Comparison of ENCODE assay signal across 14 cellular contexts in the genomic region with DNA sequence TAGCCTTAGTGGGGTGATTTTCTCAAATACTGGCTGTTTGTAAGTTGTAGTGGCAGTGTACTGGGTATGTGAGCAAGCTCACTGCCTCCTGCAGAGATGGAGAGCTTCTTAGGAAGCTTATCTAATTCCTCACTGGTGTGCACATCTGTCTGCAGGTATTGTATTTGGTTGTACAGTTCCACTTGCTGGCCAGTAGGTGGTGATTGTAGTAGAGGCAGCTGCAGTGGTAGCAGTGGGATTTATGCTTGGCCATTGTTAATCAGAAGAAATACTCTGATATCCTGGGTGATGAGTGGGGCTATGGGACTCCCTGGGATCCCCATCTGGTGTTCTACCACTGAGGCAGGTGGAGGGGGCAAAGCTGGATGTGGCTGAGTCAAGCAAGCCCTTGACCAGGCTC.
DNase-seq lines count a peak whose midpoint lies in the region; ATAC-seq and TF ChIP-seq lines count a peak whose summit lies in the region.
"Had no signal": no experiment of that assay in that cellular context is flagged by ENCODE, and none has a peak within 500 bp of the region (broad histone marks: within the 10 kb centered on the region; RNA-seq: fewer than 3 reads in every experiment).

No MANE protein-coding gene starts in this region.

- H2AFZ ChIP-seq in KMS-11 (ENCODE audit: low read depth) (no peak overlapping the region), osteoblast (ENCODE audit: low read length) (no peak overlapping the region)

- no peaks in the 10 kb centered on the region for H4K20me1 ChIP-seq in KMS-11 (ENCODE audit: insufficient read depth)
- no peaks in the 10 kb centered on the region for H4K20me1 ChIP-seq in osteoblast (ENCODE audit: insufficient read depth, low read length)

- H3K27ac ChIP-seq in KMS-11 (no peak overlapping the region), osteoblast (ENCODE audit: low read depth, low read length) (no peak overlapping the region)

- H3K4me3 Mint-ChIP-seq in effector memory CD8-positive, alpha-beta T cell = no peak overlapping the region
- H3K4me3 Mint-ChIP-seq: activated CD4-positive, alpha-beta memory T cell treated with anti-CD3 and anti-CD28 coated beads for 36 hours; memory B cell had no signal

- no peak overlapping the region for H3K27ac Mint-ChIP-seq in effector memory CD8-positive, alpha-beta T cell
- H3K27ac Mint-ChIP-seq: activated CD4-positive, alpha-beta memory T cell treated with anti-CD3 and anti-CD28 coated beads for 36 hours; memory B cell had no signal

- H3K36me3 ChIP-seq in KMS-11 (ENCODE audit: insufficient read depth) (no peaks in the 10 kb centered on the region), osteoblast (ENCODE audit: insufficient read depth, low read length) (no peaks in the 10 kb centered on the region)

- peaks cover 16 to 17% of the 10 kb centered on the region in 2 donors for H3K9me3 Mint-ChIP-seq in effector memory CD8-positive, alpha-beta T cell

- DNase-seq in choroid plexus epithelial cell (ENCODE audit: low read depth) (peak; percentile 24), osteoblast (ENCODE audit: insufficient read length, low spot score, missing footprints) (peak; percentile 5), CD1c-positive myeloid dendritic cell (ENCODE audit: extremely low spot score) (no peak)
- no peak for DNase-seq in effector memory CD8-positive, alpha-beta T cell
- DNase-seq: activated CD4-positive, alpha-beta memory T cell treated with anti-CD3 and anti-CD28 coated beads for 36 hours; activated effector memory CD4-positive, alpha-beta T cell treated with anti-CD3 and anti-CD28 coated beads, Interleukin-2, amount 50 U/mL, for 16 hours; hippocampal formation; NCI-H446 treated with DMSO at 0.1 percent for 48 hours; nucleus accumbens; small intestine had no signal

- H3K79me2 ChIP-seq in KMS-11 (ENCODE audit: insufficient read depth, low read depth) (no peaks in the 10 kb centered on the region), osteoblast (ENCODE audit: insufficient read depth, low read length) (no peaks in the 10 kb centered on the region)

- no peaks in the 10 kb centered on the region for H3K4me1 Mint-ChIP-seq in effector memory CD8-positive, alpha-beta T cell (ENCODE audit: low read depth in 2 of 2)
- H3K4me1 Mint-ChIP-seq: memory B cell had no signal

- peak; percentile 31; the same call in 1 of the 2 replicates for TF ChIP-seq CTCF in GM12874 (IDR thresholded peaks at IDR 0.05; ENCODE audit: insufficient read depth, low read depth, low read length)
- TF ChIP-seq CTCF in KMS-11 (conservative IDR thresholded peaks at IDR 0.05; ENCODE audit: low read depth, low read length) = peak; percentile 45; the same call in 1 of the 2 replicates
- TF ChIP-seq CTCF in choroid plexus epithelial cell (conservative IDR thresholded peaks at IDR 0.05; ENCODE audit: low read depth, low read length) = peak; percentile 48
- TF ChIP-seq CTCF in osteoblast (IDR thresholded peaks at IDR 0.05; ENCODE audit: extremely low read depth, low read depth, low read length) = peak; percentile 38

- H3K4me1 ChIP-seq in KMS-11 (ENCODE audit: low read depth, poor library complexity, severe bottlenecking) (no peaks in the 10 kb centered on the region), osteoblast (ENCODE audit: insufficient read depth, low read length) (no peaks in the 10 kb centered on the region)

- H3K27me3 Mint-ChIP-seq in effector memory CD8-positive, alpha-beta T cell = no peaks in the 10 kb centered on the region
- H3K27me3 Mint-ChIP-seq: activated CD4-positive, alpha-beta memory T cell treated with anti-CD3 and anti-CD28 coated beads for 36 hours; memory B cell had no signal

- ATAC-seq in HG02610 (IDR thresholded peaks at IDR 0.05; ENCODE audit: unreplicated experiment) = no peak
- no peak for ATAC-seq in effector memory CD8-positive, alpha-beta T cell (replicated peaks)

- no peaks in the 10 kb centered on the region for H3K36me3 Mint-ChIP-seq in effector memory CD8-positive, alpha-beta T cell (ENCODE audit: insufficient read depth)
- H3K36me3 Mint-ChIP-seq: activated CD4-positive, alpha-beta memory T cell treated with anti-CD3 and anti-CD28 coated beads for 36 hours; memory B cell had no signal

- H3K4me2 ChIP-seq in KMS-11 = no peak overlapping the region
- no peak overlapping the region for H3K4me2 ChIP-seq in osteoblast (ENCODE audit: insufficient read depth, low read length)

- no peaks in the 10 kb centered on the region for H3K27me3 ChIP-seq in KMS-11 (ENCODE audit: insufficient read depth, low read depth)
- no peaks in the 10 kb centered on the region for H3K27me3 ChIP-seq in osteoblast (ENCODE audit: insufficient read depth, low read length)

- no peaks in the 10 kb centered on the region for H3K9me3 ChIP-seq in osteoblast (ENCODE audit: low read depth, low read length)

- no peak overlapping the region for H3K9ac ChIP-seq in KMS-11

- H3K4me3 ChIP-seq in KMS-11 (IDR thresholded peaks at IDR 0.05; ENCODE audit: insufficient read depth, low read depth, low read length) (no peak overlapping the region), choroid plexus epithelial cell (ENCODE audit: low read depth, low read length) (no peak overlapping the region), osteoblast (ENCODE audit: insufficient read depth, low read length) (no peak overlapping the region)

Comparison
In these comparisons a context has a peak if more than half of its experiments do, and no peak if none do; other contexts are left out.
1. DNase-seq: peak in choroid plexus epithelial cell (single experiment) and osteoblast (single experiment); none in effector memory CD8-positive, alpha-beta T cell (0 of 3) and CD1c-positive myeloid dendritic cell (single experiment).
2. Peak in every context shown above with its lines, with median percentiles within 50 percentile points of each other: CTCF ChIP-seq.